8 cellular contexts compared by ENCODE assay signal in genomic region chr13:19782727-19783682, GRCh38. TPM values are rescaled to one million over a fixed set of nuclear protein-coding genes. Genes with fewer than 3 reads are reported as not detected.
A peak's percentile ranks its signal among the peaks of the same experiment; 100 is the strongest.
DNase-seq lines count a peak whose midpoint lies in the region; ATAC-seq, FAIRE-seq and TF ChIP-seq lines count a peak whose summit lies in the region.
"Not testable (repeated sequence)": the region's sequence is repeated elsewhere in the genome, so short reads cannot be mapped to it uniquely, and the experiment has no call there.

PSPC1 (minus strand) TSS chr13:19782945; CDS start chr13:19782757, 188 bp downstream.

- CTCF ChIA-PET in IMR-90 (lab: Yijun Ruan, JAX) = not testable (repeated sequence)
- CTCF ChIA-PET in endothelial cell of umbilical vein (lab: Charles Lee) = interaction anchor here (1.1 to 1.5 kb wide), 2 partner anchors 35 to 71 kb away, joined by 3 read pairs; no protein-coding TSS in a partner anchor

- not testable (repeated sequence) for H2BK20ac ChIP-seq in IMR-90 (ENCODE audit: low read depth, low read length)

- peak; percentile 96 for DNase-seq in D341Med (ENCODE audit: low spot score)
- peak; percentile 93 for DNase-seq in IMR-90
- peak; percentile 94 for DNase-seq in OCI-M1 (lab: John Stamatoyannopoulos, UW)
- peak; percentile 95 for DNase-seq in activated T-cell treated with anti-CD3 and anti-CD28 coated beads for 24 hours (ENCODE audit: low read depth)
- peak; percentile 96 for DNase-seq in endothelial cell of umbilical vein (ENCODE audit: low read depth, low spot score)
- DNase-seq in midbrain (lab: John Stamatoyannopoulos, UW) = peak; percentile 96
- peak; percentile 92 to 93 for DNase-seq in stimulated activated CD8-positive, alpha-beta memory T cell treated with anti-CD3 and anti-CD28 coated beads, Interleukin-2, amount 100 ng/mL, for 1 hour (ENCODE audit: low read depth in 2 of 2)

- H2BK15ac ChIP-seq in IMR-90 (ENCODE audit: low read depth, low read length) = not testable (repeated sequence)

- H4K91ac ChIP-seq in IMR-90 (ENCODE audit: insufficient read depth, low read depth, low read length) = peak within 1 kb of the TSS; percentile 81

- POLR2A ChIA-PET in IMR-90 (lab: Charles Lee; ENCODE audit: unreplicated experiment) = not testable (repeated sequence)
- POLR2A ChIA-PET in endothelial cell of umbilical vein (lab: Charles Lee) = interaction anchor here (1.3 kb wide), 1 partner anchor 63 kb away, joined by 3 read pairs; no protein-coding TSS in a partner anchor

- peaks cover 11% of the 10 kb centered on the region for H4K20me1 ChIP-seq in IMR-90 (ENCODE audit: insufficient read depth, low read length)
- H4K20me1 ChIP-seq in endothelial cell of umbilical vein (replicated peaks; ENCODE audit: control insufficient read depth, extremely low read depth, insufficient read depth, low read length) = not testable (repeated sequence)

- H3K4me2 ChIP-seq in IMR-90 (ENCODE audit: low read depth, low read length) = peak within 1 kb of the TSS; percentile 100
- H3K4me2 ChIP-seq in endothelial cell of umbilical vein (ENCODE audit: insufficient read depth, low read length) = peak within 1 kb of the TSS; percentile 93

- H3K18ac ChIP-seq in IMR-90 (ENCODE audit: low read depth, low read length) = peak within 1 kb of the TSS; percentile 72

- FAIRE-seq in endothelial cell of umbilical vein (lab: Jason Lieb, UNC) = peak; percentile 96

- H3K14ac ChIP-seq in IMR-90 (replicated peaks; ENCODE audit: low read depth, low read length) = peak within 1 kb of the TSS; percentile 92

- TF ChIP-seq POLR2A in IMR-90 (IDR thresholded peaks at IDR 0.05; ENCODE audit: low read depth, low read length) = peak; percentile 88
- TF ChIP-seq POLR2A in endothelial cell of umbilical vein (IDR thresholded peaks at IDR 0.05; ENCODE audit: low read depth, low read length) = peak; percentile 83

- BruUV-seq in IMR-90 (replicated peaks; lab: Mats Ljungman, UMichigan) = not testable (repeated sequence)
- BruUV-seq in endothelial cell of umbilical vein (replicated peaks; lab: Mats Ljungman, UMichigan) = TSS peak; percentile 80

- H3K56ac ChIP-seq in IMR-90 (ENCODE audit: extremely low read depth, insufficient read depth, low read length) = peak within 1 kb of the TSS; percentile 93

- H3K4me1 ChIP-seq in IMR-90 (ENCODE audit: control insufficient read depth, insufficient read depth, low read length); endothelial cell of umbilical vein (ENCODE audit: control insufficient read depth, extremely low read depth, insufficient read depth, low read length): not testable (repeated sequence)

- not testable (repeated sequence) for H3K36me3 ChIP-seq in IMR-90 (ENCODE audit: control insufficient read depth, insufficient read depth, low read length); endothelial cell of umbilical vein (ENCODE audit: control insufficient read depth in 2 of 2, extremely low read depth in 1 of 2, insufficient read depth in 2 of 2, low read length in 2 of 2)

- peak within 1 kb of the TSS; percentile 49; the same call in 1 of the 2 replicates for H2BK120ac ChIP-seq in IMR-90 (ENCODE audit: low read depth, low read length)

- in situ Hi-C loops in IMR-90 (cut with MboI; ENCODE audit: low sequenced_read_pairs) = not testable (repeated sequence)

- 0% methylated on average over 18 of the region's 50 CpGs; no CpG with 5 or more reads in 1 of the 2 experiments for WGBS in IMR-90 (ENCODE audit: extremely low coverage in 2 of 2, insufficient read length in 1 of 2), 2 experiments

- H3K9me3 ChIP-seq in IMR-90 (ENCODE audit: control insufficient read depth, insufficient read depth, low read length); endothelial cell of umbilical vein (replicated peaks; ENCODE audit: control insufficient read depth, insufficient read depth, low read length): not testable (repeated sequence)

- not testable (repeated sequence) for TF ChIP-seq CTCF in IMR-90 (conservative IDR thresholded peaks at IDR 0.05; ENCODE audit: low read depth, low read length); endothelial cell of umbilical vein (IDR thresholded peaks at IDR 0.05; ENCODE audit: extremely low read depth in 1 of 2, insufficient read depth in 1 of 2, low read depth in 1 of 2, low read length in 2 of 2)

- H3K4me3 ChIP-seq in IMR-90 (ENCODE audit: insufficient read depth, low read depth, low read length) = peak within 1 kb of the TSS; percentile 80
- peak within 1 kb of the TSS; percentile 78 to 95 (median 93) for H3K4me3 ChIP-seq in endothelial cell of umbilical vein (replicated peaks in 1 of 3; ENCODE audit: insufficient read depth in 1 of 3, low read depth in 1 of 3, low read length in 3 of 3)

- ATAC-seq in GM21526 (IDR thresholded peaks at IDR 0.05; ENCODE audit: low FRiP score, unreplicated experiment) (peak; percentile 82), IMR-90 (ENCODE audit: low read depth) (peak; percentile 95)

- H3K27ac ChIP-seq in IMR-90 (ENCODE audit: insufficient read depth, low read length) = peak within 1 kb of the TSS; percentile 91
- peak within 1 kb of the TSS; percentile 85 for H3K27ac ChIP-seq in endothelial cell of umbilical vein (ENCODE audit: insufficient read depth, low read depth, low read length)

- H2AK9ac ChIP-seq in IMR-90 (replicated peaks; ENCODE audit: low read depth, low read length, poor library complexity) = peak within 1 kb of the TSS; percentile 94

- peak within 1 kb of the TSS; percentile 89 for H2AFZ ChIP-seq in IMR-90 (replicated peaks; ENCODE audit: low read length, poor library complexity)
- peak within 1 kb of the TSS; percentile 75 for H2AFZ ChIP-seq in endothelial cell of umbilical vein (ENCODE audit: low read depth, low read length)

- H3K9ac ChIP-seq in IMR-90 (ENCODE audit: low read depth, low read length) (peak within 1 kb of the TSS; percentile 94), endothelial cell of umbilical vein (replicated peaks; ENCODE audit: extremely low read depth, insufficient read depth, low read length) (peak within 1 kb of the TSS; percentile 97)

- TF ChIP-seq RAD21 in IMR-90 (IDR thresholded peaks at IDR 0.05; ENCODE audit: low read length) = not testable (repeated sequence)

- peak within 1 kb of the TSS; percentile 98 for H3K23ac ChIP-seq in IMR-90 (ENCODE audit: low read depth, low read length)

- H2BK5ac ChIP-seq in IMR-90 (ENCODE audit: low read depth, low read length, poor library complexity, severe bottlenecking) = peak within 1 kb of the TSS; percentile 86

- H2AK5ac ChIP-seq in IMR-90 (ENCODE audit: low read depth, low read length) = peak within 1 kb of the TSS; percentile 72

- H3K4ac ChIP-seq in IMR-90 (ENCODE audit: low read depth, low read length) = peak within 1 kb of the TSS; percentile 78

- not testable (repeated sequence) for H3K79me1 ChIP-seq in IMR-90 (ENCODE audit: low read depth in 1 of 2, low read length in 2 of 2)

- peak within 1 kb of the TSS; percentile 82 to 96 for H4K8ac ChIP-seq in IMR-90 (ENCODE audit: low read depth in 2 of 2, low read length in 2 of 2)

- intact Hi-C loops in IMR-90 (cut with micrococcal nuclease) = loop anchor here (2.0 to 5.0 kb wide), 2 partner anchors 79 to 176 kb away; partner anchors contain the start of genes ZMYM2 and ZMYM5
- intact Hi-C loops in endothelial cell of umbilical vein (cut with micrococcal nuclease) = loop anchor here (2.0 to 10.0 kb wide), 4 partner anchors 80 to 176 kb away; partner anchors contain the start of genes MPHOSPH8, ZMYM2 and ZMYM5

- H3K79me2 ChIP-seq in endothelial cell of umbilical vein (ENCODE audit: control insufficient read depth, insufficient read depth, low read length) = peaks cover 23% of the 10 kb centered on the region

- not testable (repeated sequence) for H3K9me1 ChIP-seq in IMR-90 (ENCODE audit: insufficient read depth, low read length); endothelial cell of umbilical vein (replicated peaks; ENCODE audit: control insufficient read depth, extremely low read depth, insufficient read depth, low read length)

- dilution Hi-C loops in IMR-90 (cut with HindIII; ENCODE audit: low sequenced_read_pairs, unreplicated experiment); endothelial cell of umbilical vein (cut with MboI; ENCODE audit: extremely low pct_ligation_motif_present, low sequenced_read_pairs): not testable (repeated sequence)

- H3K27me3 ChIP-seq in IMR-90 (ENCODE audit: control insufficient read depth, insufficient read depth, low read length); endothelial cell of umbilical vein (ENCODE audit: control insufficient read depth in 2 of 2, insufficient read depth in 2 of 2, low read length in 2 of 2): not testable (repeated sequence)

- H4K5ac ChIP-seq in IMR-90 (ENCODE audit: low read depth, low read length) = peak within 1 kb of the TSS; percentile 86

TF ChIP-seq in IMR-90, 13 proteins besides CTCF, POLR2A, EP300 and RAD21:
- 0 out of 2 replicates have a peak, but pooled peaks have one; percentile 8 for TF ChIP-seq MAZ (IDR thresholded peaks at IDR 0.05; ENCODE audit: borderline replicate concordance, low read depth, low read length)

TF ChIP-seq in endothelial cell of umbilical vein, 7 proteins besides CTCF, POLR2A, EP300 and RAD21:
- peak; percentile 81 for TF ChIP-seq POLR2AphosphoS5 (IDR thresholded peaks at IDR 0.05; ENCODE audit: insufficient read depth, low read depth, low read length)

RNA-seq across cellular contexts. Expression of gene PSPC1, which starts in this region (rescaled TPM):
- 39.8 and 41.7 TPM in 2 replicates for total RNA-seq in IMR-90 (2012; rRNA removed)
- 37.8 and 38.3 TPM in 2 replicates for polyA plus RNA-seq in IMR-90 (2012; rRNA removed)
- 23.1 and 33.6 TPM in 2 replicates for polyA plus RNA-seq in IMR-90 (2012; cell fraction: cytosol; rRNA removed)
- polyA plus RNA-seq in IMR-90 (2012; cell fraction: nucleus; rRNA removed; ENCODE audit: low replicate concordance) = 21.3 and 44.2 TPM in 2 replicates
- 55.7 and 59.1 TPM in 2 replicates for total RNA-seq in endothelial cell of umbilical vein
- polyA plus RNA-seq in endothelial cell of umbilical vein = 22.1 and 22.8 TPM in 2 replicates
- 34.2 and 34.8 TPM in 2 replicates for polyA plus RNA-seq in endothelial cell of umbilical vein (2011; cell fraction: cytosol; rRNA removed)
- 78.8 and 84.8 TPM in 2 replicates for polyA plus RNA-seq in endothelial cell of umbilical vein (2011; cell fraction: nucleus; rRNA removed)
- polyA plus RNA-seq in endothelial cell of umbilical vein (2012) = 41.8 and 51.4 TPM in 2 replicates
- 54.9 and 57.3 TPM in 2 replicates for polyA minus RNA-seq in endothelial cell of umbilical vein
- polyA minus RNA-seq in endothelial cell of umbilical vein (2011; cell fraction: cytosol; rRNA and poly(A)+ RNA removed) = 11.9 TPM
- 115 and 118 TPM in 2 replicates for polyA minus RNA-seq in endothelial cell of umbilical vein (2011; cell fraction: nucleus; rRNA and poly(A)+ RNA removed)

Comparison
In these comparisons a context has a peak if more than half of its experiments do, and no peak if none do; other contexts are left out.
1. Peak in every context shown above with its lines: DNase-seq, ATAC-seq, H3K4me3 ChIP-seq and H3K27ac ChIP-seq.